12 cellular contexts compared by ENCODE assay signal in the genomic region with DNA sequence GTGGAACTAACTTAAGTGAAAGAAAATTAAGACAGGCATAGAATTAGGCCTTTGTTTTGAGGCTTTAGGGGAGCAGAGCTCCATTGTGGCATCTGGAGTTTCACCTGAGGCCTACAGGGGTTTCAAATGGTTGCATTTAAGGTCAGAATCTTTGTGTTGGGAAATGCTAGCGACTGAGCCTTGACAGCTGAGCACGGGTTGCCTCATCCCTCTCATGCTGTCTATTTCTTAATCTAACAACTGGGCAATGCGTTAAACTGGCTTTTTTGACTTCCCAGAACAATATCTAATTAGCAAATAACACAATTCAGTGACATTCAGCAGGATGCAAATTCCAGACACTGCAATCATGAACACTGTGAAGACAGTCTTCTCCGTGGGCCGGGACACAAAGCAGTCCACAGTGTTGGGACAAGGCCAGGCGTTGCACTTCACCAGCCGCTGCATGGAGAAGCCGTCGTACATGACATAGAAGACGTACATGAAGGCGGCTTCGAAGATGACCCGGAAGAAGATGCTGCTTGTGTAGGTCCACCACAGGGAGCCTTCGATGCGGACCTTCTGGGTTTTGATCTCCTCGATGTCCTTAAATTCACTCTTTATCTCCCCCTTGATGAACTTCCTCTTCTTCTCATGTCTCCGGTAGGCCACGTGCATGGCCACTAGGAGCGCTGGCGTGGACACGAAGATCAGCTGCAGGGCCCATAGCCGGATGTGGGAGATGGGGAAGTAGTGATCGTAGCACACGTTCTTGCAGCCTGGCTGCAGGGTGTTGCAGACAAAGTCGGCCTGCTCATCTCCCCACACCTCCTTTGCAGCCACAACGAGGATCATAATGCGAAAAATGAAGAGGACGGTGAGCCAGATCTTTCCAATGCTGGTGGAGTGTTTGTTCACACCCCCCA. TPM values are rescaled to one million over a fixed set of nuclear protein-coding genes. Genes with fewer than 3 reads are reported as not detected.
A peak's percentile ranks its signal among the peaks of the same experiment; 100 is the strongest.
DNase-seq lines count a peak whose midpoint lies in the region; ATAC-seq, FAIRE-seq and TF ChIP-seq lines count a peak whose summit lies in the region.
"Had no signal": no experiment of that assay in that cellular context is flagged by ENCODE, and none has a peak within 500 bp of the region (broad histone marks: within the 10 kb centered on the region; RNA-seq: fewer than 3 reads in every experiment).

No MANE protein-coding gene starts in this region.

- no peaks in the 10 kb centered on the region for H3K9me3 Mint-ChIP-seq in activated naive CD8-positive, alpha-beta T cell treated with anti-CD3 and anti-CD28 coated beads for 36 hours
- H3K9me3 Mint-ChIP-seq in activated naive CD8-positive, alpha-beta T cell treated with anti-CD3 and anti-CD28 coated beads, Interleukin-2, amount 50 U/mL, for 24 hours, result no peaks in the 10 kb centered on the region
- H3K9me3 Mint-ChIP-seq in type B pancreatic cell, result no peaks in the 10 kb centered on the region
- H3K9me3 Mint-ChIP-seq in activated T-helper 17 cell treated with anti-CD3 and anti-CD28 coated beads, Interleukin-2, amount 50 U/mL, for 72 hours, result no peaks in the 10 kb centered on the region
- H3K9me3 Mint-ChIP-seq: stimulated activated effector memory CD8-positive, alpha-beta T cell treated with anti-CD3 and anti-CD28 coated beads, Interleukin-12 subunit alpha, Interleukin-12 subunit beta, amount 100 ng/mL, for 72 hours; T-helper 2 cell treated with Interferon-gamma antibody and Interleukin-4, amounts not matched to agents 5 μg/mL and 100 μg/mL, for 36 hours had no signal

- H3K9me3 ChIP-seq in Panc1 (ENCODE audit: control insufficient read depth, insufficient read depth, low read depth, low read length), result no peaks in the 10 kb centered on the region

- H3K4me1 Mint-ChIP-seq in activated naive CD8-positive, alpha-beta T cell treated with anti-CD3 and anti-CD28 coated beads for 36 hours, result peaks cover 9% of the 10 kb centered on the region
- H3K4me1 Mint-ChIP-seq in activated naive CD8-positive, alpha-beta T cell treated with anti-CD3 and anti-CD28 coated beads, Interleukin-2, amount 50 U/mL, for 24 hours, result peaks cover 17% of the 10 kb centered on the region
- H3K4me1 Mint-ChIP-seq in type B pancreatic cell (ENCODE audit: unreplicated experiment), result no peaks in the 10 kb centered on the region
- H3K4me1 Mint-ChIP-seq in activated T-helper 17 cell treated with anti-CD3 and anti-CD28 coated beads, Interleukin-2, amount 50 U/mL, for 72 hours, result peaks cover 3% of the 10 kb centered on the region

- in situ Hi-C loops in Panc1 (cut with HindIII; ENCODE audit: low pct_unique_long_range_greater_than_20kb, low sequenced_read_pairs), result no loop called here

- H3K4me3 ChIP-seq in Panc1 (ENCODE audit: low read depth in 2 of 2, low read length in 2 of 2) (no peak overlapping the region), epithelial cell of esophagus (ENCODE audit: low read length) (no peak overlapping the region)

- no peaks in the 10 kb centered on the region; the same call in 1 of the 2 replicates for H3K27me3 ChIP-seq in Panc1 (ENCODE audit: control insufficient read depth, insufficient read depth, low read length)

- POLR2A ChIA-PET in Panc1 (lab: Charles Lee), result no interaction called here

- no peak overlapping the region for H3K4me3 Mint-ChIP-seq in activated naive CD8-positive, alpha-beta T cell treated with anti-CD3 and anti-CD28 coated beads for 36 hours
- H3K4me3 Mint-ChIP-seq in activated naive CD8-positive, alpha-beta T cell treated with anti-CD3 and anti-CD28 coated beads, Interleukin-2, amount 50 U/mL, for 24 hours, result no peak overlapping the region
- H3K4me3 Mint-ChIP-seq in type B pancreatic cell, result peak overlapping the region; percentile 28
- no peak overlapping the region for H3K4me3 Mint-ChIP-seq in activated T-helper 17 cell treated with anti-CD3 and anti-CD28 coated beads, Interleukin-2, amount 50 U/mL, for 72 hours
- H3K4me3 Mint-ChIP-seq: stimulated activated effector memory CD8-positive, alpha-beta T cell treated with anti-CD3 and anti-CD28 coated beads, Interleukin-12 subunit alpha, Interleukin-12 subunit beta, amount 100 ng/mL, for 72 hours; T-helper 2 cell treated with Interferon-gamma antibody and Interleukin-4, amounts not matched to agents 5 μg/mL and 100 μg/mL, for 36 hours had no signal

- H3K36me3 ChIP-seq in Panc1 (ENCODE audit: control insufficient read depth, insufficient read depth, low read length), result no peaks in the 10 kb centered on the region; the same call in 1 of the 2 replicates

- intact Hi-C loops in Panc1 (cut with micrococcal nuclease; ENCODE audit: unreplicated experiment), result no loop called here

- no peak overlapping the region for H3K27ac ChIP-seq in Panc1 (ENCODE audit: low read length)

- TF ChIP-seq CTCF in Panc1 (IDR thresholded peaks at IDR 0.05), result peak; percentile 29
- TF ChIP-seq CTCF in epithelial cell of esophagus (IDR thresholded peaks at IDR 0.05; ENCODE audit: insufficient read depth, low read depth, low read length, missing control alignments), result peak; percentile 40
- peak; percentile 44 for TF ChIP-seq CTCF in type B pancreatic cell (conservative IDR thresholded peaks at IDR 0.05)

- H3K4me1 ChIP-seq in Panc1 (ENCODE audit: control insufficient read depth, insufficient read depth, low read length), result no peaks in the 10 kb centered on the region; the same call in 1 of the 2 replicates

- peak; percentile 18 for DNase-seq in activated naive CD8-positive, alpha-beta T cell treated with anti-CD3 and anti-CD28 coated beads for 36 hours
- DNase-seq in activated naive CD8-positive, alpha-beta T cell treated with anti-CD3 and anti-CD28 coated beads, Interleukin-2, amount 50 U/mL, for 24 hours, result no peak
- no peak for DNase-seq in Panc1 (ENCODE audit: low read depth, low spot score)
- DNase-seq in epithelial cell of esophagus (ENCODE audit: low read depth), result no peak
- no peak for DNase-seq in type B pancreatic cell (ENCODE audit: extremely low spot score, unreplicated experiment)
- no peak for DNase-seq in HuH-7.5 (ENCODE audit: low spot score)
- no peak for DNase-seq in GM19239 (ENCODE audit: insufficient read length, low spot score)
- DNase-seq: cortex of kidney, NCI-H510A had no signal

- FAIRE-seq in GM19239 (lab: Jason Lieb, UNC), result no peak

- H3K27ac Mint-ChIP-seq in activated naive CD8-positive, alpha-beta T cell treated with anti-CD3 and anti-CD28 coated beads for 36 hours, result no peak overlapping the region
- H3K27ac Mint-ChIP-seq in activated naive CD8-positive, alpha-beta T cell treated with anti-CD3 and anti-CD28 coated beads, Interleukin-2, amount 50 U/mL, for 24 hours, result no peak overlapping the region
- no peak overlapping the region for H3K27ac Mint-ChIP-seq in type B pancreatic cell
- no peak overlapping the region for H3K27ac Mint-ChIP-seq in activated T-helper 17 cell treated with anti-CD3 and anti-CD28 coated beads, Interleukin-2, amount 50 U/mL, for 72 hours
- H3K27ac Mint-ChIP-seq: stimulated activated effector memory CD8-positive, alpha-beta T cell treated with anti-CD3 and anti-CD28 coated beads, Interleukin-12 subunit alpha, Interleukin-12 subunit beta, amount 100 ng/mL, for 72 hours; T-helper 2 cell treated with Interferon-gamma antibody and Interleukin-4, amounts not matched to agents 5 μg/mL and 100 μg/mL, for 36 hours had no signal

- peaks cover 29% of the 10 kb centered on the region for H3K27me3 Mint-ChIP-seq in activated naive CD8-positive, alpha-beta T cell treated with anti-CD3 and anti-CD28 coated beads for 36 hours
- peaks cover 26% of the 10 kb centered on the region for H3K27me3 Mint-ChIP-seq in activated naive CD8-positive, alpha-beta T cell treated with anti-CD3 and anti-CD28 coated beads, Interleukin-2, amount 50 U/mL, for 24 hours
- H3K27me3 Mint-ChIP-seq in type B pancreatic cell, result peaks cover 53% of the 10 kb centered on the region
- H3K27me3 Mint-ChIP-seq in activated T-helper 17 cell treated with anti-CD3 and anti-CD28 coated beads, Interleukin-2, amount 50 U/mL, for 72 hours, result peaks cover 3% of the 10 kb centered on the region

- no peaks in the 10 kb centered on the region for H3K36me3 Mint-ChIP-seq in activated naive CD8-positive, alpha-beta T cell treated with anti-CD3 and anti-CD28 coated beads for 36 hours
- H3K36me3 Mint-ChIP-seq in activated naive CD8-positive, alpha-beta T cell treated with anti-CD3 and anti-CD28 coated beads, Interleukin-2, amount 50 U/mL, for 24 hours (ENCODE audit: low read depth), result no peaks in the 10 kb centered on the region
- peaks cover 5% of the 10 kb centered on the region for H3K36me3 Mint-ChIP-seq in type B pancreatic cell
- H3K36me3 Mint-ChIP-seq in activated T-helper 17 cell treated with anti-CD3 and anti-CD28 coated beads, Interleukin-2, amount 50 U/mL, for 72 hours (ENCODE audit: low read depth), result no peaks in the 10 kb centered on the region
- H3K36me3 Mint-ChIP-seq: stimulated activated effector memory CD8-positive, alpha-beta T cell treated with anti-CD3 and anti-CD28 coated beads, Interleukin-12 subunit alpha, Interleukin-12 subunit beta, amount 100 ng/mL, for 72 hours had no signal

- no peak for ATAC-seq in activated naive CD8-positive, alpha-beta T cell treated with anti-CD3 and anti-CD28 coated beads, Interleukin-2, amount 50 U/mL, for 24 hours
- ATAC-seq in Panc1, result no peak
- ATAC-seq in activated T-helper 17 cell treated with anti-CD3 and anti-CD28 coated beads, Interleukin-2, amount 50 U/mL, for 72 hours (replicated peaks), result no peak
- ATAC-seq: stimulated activated effector memory CD8-positive, alpha-beta T cell treated with anti-CD3 and anti-CD28 coated beads, Interleukin-12 subunit alpha, Interleukin-12 subunit beta, amount 100 ng/mL, for 72 hours had no signal

- CTCF ChIA-PET in Panc1 (lab: Charles Lee), result no interaction called here

- no TSS peak for BruUV-seq in Panc1 (replicated peaks; lab: Mats Ljungman, UMichigan)

RNA-seq across cellular contexts. Expression of gene GJB2, which starts 3.8 kb away (rescaled TPM):
- 1 to 10 TPM; 1.8 to 2.1 TPM for total RNA-seq in activated naive CD8-positive, alpha-beta T cell treated with anti-CD3 and anti-CD28 coated beads for 36 hours
- total RNA-seq in Panc1 (2021; ENCODE audit: unreplicated experiment) (54.2 TPM), type B pancreatic cell (ENCODE audit: low replicate concordance) (14.3 and 17.0 TPM in 2 replicates)
- 183 TPM for polyA plus RNA-seq in Panc1 (2012; ENCODE audit: insufficient read length)
- 10 to 100 TPM; 42.5 to 84.4 TPM for total RNA-seq in activated T-helper 17 cell treated with anti-CD3 and anti-CD28 coated beads, Interleukin-2, amount 50 U/mL, for 72 hours

RNA-seq across cellular contexts. Expression of gene GJA3, which starts 28.0 kb away (rescaled TPM):
- 1 to 10 TPM; 1.0 TPM for total RNA-seq in activated naive CD8-positive, alpha-beta T cell treated with anti-CD3 and anti-CD28 coated beads for 36 hours
- total RNA-seq in Panc1 (2021; ENCODE audit: unreplicated experiment), result 11.6 TPM
- polyA plus RNA-seq in Panc1 (2012; ENCODE audit: insufficient read length), result 13.0 TPM
- total RNA-seq in type B pancreatic cell (ENCODE audit: low replicate concordance), result 0.31 and 0.60 TPM in 2 replicates
- total RNA-seq in activated T-helper 17 cell treated with anti-CD3 and anti-CD28 coated beads, Interleukin-2, amount 50 U/mL, for 72 hours, result under 1 TPM; 0.50 to 0.91 TPM

RNA-seq across cellular contexts. Expression of gene GJB6, which starts 43.2 kb away (rescaled TPM):
- total RNA-seq in activated naive CD8-positive, alpha-beta T cell treated with anti-CD3 and anti-CD28 coated beads for 36 hours, result 1 to 10 TPM; 7.7 to 8.7 TPM
- total RNA-seq in Panc1 (2021; ENCODE audit: unreplicated experiment), result 6.3 TPM
- 30.7 TPM for polyA plus RNA-seq in Panc1 (2012; ENCODE audit: insufficient read length)
- total RNA-seq in type B pancreatic cell (ENCODE audit: low replicate concordance), result 7.7 and 14.8 TPM in 2 replicates
- 10 to 100 TPM; 16.8 to 53.3 TPM for total RNA-seq in activated T-helper 17 cell treated with anti-CD3 and anti-CD28 coated beads, Interleukin-2, amount 50 U/mL, for 72 hours
